In the genomic region with DNA sequence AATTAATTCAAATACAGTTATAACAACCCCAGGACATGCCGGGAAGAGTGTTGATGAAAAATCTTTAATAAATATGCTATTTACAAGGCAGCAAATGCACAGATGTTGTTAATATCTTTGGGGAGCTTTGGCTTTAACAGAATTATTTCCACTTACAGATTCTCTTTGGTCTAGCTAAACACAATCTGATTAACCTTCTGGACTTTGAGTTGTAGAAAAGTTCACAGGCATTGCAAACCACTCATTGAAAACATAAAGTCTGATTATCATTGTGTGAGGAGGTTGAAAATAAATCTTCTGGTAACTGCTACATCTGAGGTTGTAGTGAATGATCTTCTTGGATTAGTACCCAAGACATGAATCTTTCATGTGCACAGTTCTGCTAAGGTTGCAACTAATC, we compare ENCODE assay signal across 27 cellular contexts.
DNase-seq lines count a peak whose midpoint lies in the region; ATAC-seq, FAIRE-seq and TF ChIP-seq lines count a peak whose summit lies in the region.
"Had no signal": no experiment of that assay in that cellular context is flagged by ENCODE, and none has a peak within 500 bp of the region (broad histone marks: within the 10 kb centered on the region; RNA-seq: fewer than 3 reads in every experiment).

No MANE protein-coding gene starts in this region.

- TF ChIP-seq POLR2A in HepG2 (IDR thresholded peaks at IDR 0.05; ENCODE audit: insufficient read depth in 1 of 2, low read depth in 2 of 2, low read length in 2 of 2) = no peak
- no peak for TF ChIP-seq POLR2A in right lobe of liver (IDR thresholded peaks at IDR 0.05)

- no peaks in the 10 kb centered on the region for H4K20me1 ChIP-seq in HepG2 (ENCODE audit: insufficient read depth, low read length)
- H4K20me1 ChIP-seq in astrocyte (ENCODE audit: insufficient read depth, low read length) = no peaks in the 10 kb centered on the region
- H4K20me1 ChIP-seq: BLaER1 had no signal

- H3K4me1 ChIP-seq in liver (ENCODE audit: control insufficient read depth in 4 of 4, insufficient read depth in 4 of 4, low read length in 3 of 4) (no peaks in the 10 kb centered on the region), HepG2 (ENCODE audit: insufficient read depth, low read length) (no peaks in the 10 kb centered on the region), astrocyte (ENCODE audit: insufficient read depth, low read length) (no peaks in the 10 kb centered on the region), right lobe of liver (no peaks in the 10 kb centered on the region)
- H3K4me1 ChIP-seq: BE2C, BLaER1 had no signal

- no peaks in the 10 kb centered on the region for H3K9me3 ChIP-seq in liver (ENCODE audit: control insufficient read depth in 4 of 4, low read length in 3 of 4)
- no peaks in the 10 kb centered on the region for H3K9me3 ChIP-seq in HepG2 (ENCODE audit: low read length)
- no peaks in the 10 kb centered on the region for H3K9me3 ChIP-seq in astrocyte (ENCODE audit: insufficient read depth, low read depth, low read length)
- no peaks in the 10 kb centered on the region for H3K9me3 ChIP-seq in right lobe of liver
- H3K9me3 ChIP-seq: BE2C, BLaER1 had no signal

- POLR2A ChIA-PET in HepG2 (lab: Yijun Ruan, JAX) = no interaction called here

- intact Hi-C loops in HepG2 (cut with micrococcal nuclease; ENCODE audit: unreplicated experiment) = loop anchor here (5.0 kb wide), 1 partner anchor 198 kb away; no protein-coding TSS in a partner anchor
- intact Hi-C loops in right lobe of liver (cut with DNase I) = no loop called here
- intact Hi-C loops in cardiac septum (cut with DNase I) = no loop called here

- CTCF ChIA-PET in HepG2 (lab: Yijun Ruan, JAX; ENCODE audit: low intra/inter-chr PET ratio, low total read pairs) = no interaction called here

- TF ChIP-seq EP300 in HepG2 (IDR thresholded peaks at IDR 0.05; ENCODE audit: low read depth in 2 of 2, low read length in 2 of 2) (no peak), HepG2 (CRISPR knock-in tag; IDR thresholded peaks at IDR 0.05; ENCODE audit: borderline replicate concordance) (no peak)

- TF ChIP-seq CTCF in liver (IDR thresholded peaks at IDR 0.05; ENCODE audit: low read depth, low read length, missing input control) (no peak), HepG2 (CRISPR knock-in tag; IDR thresholded peaks at IDR 0.05) (no peak), astrocyte (IDR thresholded peaks at IDR 0.05; ENCODE audit: insufficient read depth, low read depth, low read length) (no peak), right lobe of liver (IDR thresholded peaks at IDR 0.05) (no peak)

- no peak for DNase-seq in HepG2 (ENCODE audit: low spot score)
- no peak for DNase-seq in astrocyte (ENCODE audit: low read depth)
- DNase-seq in right lobe of liver = no peak
- DNase-seq in cardiac septum (ENCODE audit: low spot score) = no peak
- DNase-seq: 8988T; ACHN; BE2C; C1 segment of cervical spinal cord; CD4-positive, alpha-beta memory T cell; CD4-positive, CD25-positive, alpha-beta regulatory T cell; CD8-positive, alpha-beta memory T cell; COR-L47; DMS 273 treated with DMSO at 0.1 percent for 48 hours; DMS153; DMS53; DMS79; DND-41; EL; GDM1 had no signal

- no peak overlapping the region for H3K4me3 Mint-ChIP-seq in astrocyte (ENCODE audit: unreplicated experiment)
- H3K4me3 Mint-ChIP-seq: CD14-positive monocyte; CD4-positive, alpha-beta memory T cell; CD4-positive, CD25-positive, alpha-beta regulatory T cell; CD8-positive, alpha-beta memory T cell had no signal

- no peaks in the 10 kb centered on the region for H3K27me3 Mint-ChIP-seq in astrocyte (ENCODE audit: low read depth, unreplicated experiment)
- H3K27me3 Mint-ChIP-seq: CD4-positive, alpha-beta memory T cell; CD4-positive, CD25-positive, alpha-beta regulatory T cell had no signal

- H2AFZ ChIP-seq in HepG2 (ENCODE audit: low read length) (no peak overlapping the region), astrocyte (ENCODE audit: low read depth, low read length) (no peak overlapping the region)

- H3K36me3 Mint-ChIP-seq in astrocyte (ENCODE audit: low read depth, unreplicated experiment) = no peaks in the 10 kb centered on the region
- H3K36me3 Mint-ChIP-seq: CD14-positive monocyte; CD4-positive, alpha-beta memory T cell; CD4-positive, CD25-positive, alpha-beta regulatory T cell; CD8-positive, alpha-beta memory T cell had no signal

- no peak overlapping the region for H3K4me2 ChIP-seq in HepG2 (ENCODE audit: low read depth, low read length)
- H3K4me2 ChIP-seq in astrocyte (ENCODE audit: low read length) = no peak overlapping the region
- H3K4me2 ChIP-seq: BLaER1 had no signal

- in situ Hi-C loops in HepG2 (cut with HindIII; ENCODE audit: extremely low pct_ligation_motif_present, low pct_unique_long_range_greater_than_20kb) = no loop called here

- no peaks in the 10 kb centered on the region for H3K9me3 Mint-ChIP-seq in astrocyte (ENCODE audit: unreplicated experiment)
- H3K9me3 Mint-ChIP-seq: CD4-positive, alpha-beta memory T cell had no signal

- TF ChIP-seq RAD21 in liver (IDR thresholded peaks at IDR 0.05) (no peak), HepG2 (CRISPR knock-in tag; IDR thresholded peaks at IDR 0.05) (no peak)

- FAIRE-seq in HepG2 (lab: Jason Lieb, UNC) = no peak
- FAIRE-seq in astrocyte (lab: Jason Lieb, UNC) = peak; percentile 88
- FAIRE-seq: A204.1, GM12878, GM12892, GM18507 had no signal

- H3K27ac ChIP-seq in liver (ENCODE audit: low read depth in 1 of 2, low read length in 2 of 2) = no peak overlapping the region
- H3K27ac ChIP-seq in HepG2 (ENCODE audit: extremely low read length, insufficient read depth, low read length) = no peak overlapping the region
- no peak overlapping the region for H3K27ac ChIP-seq in astrocyte (ENCODE audit: low read depth, low read length)
- no peak overlapping the region for H3K27ac ChIP-seq in right lobe of liver
- H3K27ac ChIP-seq: BLaER1 had no signal

- no peak overlapping the region for H3K4me3 ChIP-seq in liver (ENCODE audit: low read depth in 1 of 3, low read length in 3 of 3)
- no peak overlapping the region for H3K4me3 ChIP-seq in HepG2 (replicated peaks in 1 of 3; ENCODE audit: insufficient read depth in 1 of 3, low read depth in 2 of 3, low read length in 3 of 3)
- H3K4me3 ChIP-seq in astrocyte (ENCODE audit: insufficient read depth, low read depth, low read length) = no peak overlapping the region
- H3K4me3 ChIP-seq in right lobe of liver = no peak overlapping the region
- H3K4me3 ChIP-seq: BLaER1, GM12878 had no signal

- H3K4me1 Mint-ChIP-seq in astrocyte (ENCODE audit: low read depth, unreplicated experiment) = no peaks in the 10 kb centered on the region
- H3K4me1 Mint-ChIP-seq: CD14-positive monocyte; CD4-positive, alpha-beta memory T cell; CD4-positive, CD25-positive, alpha-beta regulatory T cell; CD8-positive, alpha-beta memory T cell had no signal

- no peak for ATAC-seq in HepG2
- ATAC-seq in right lobe of liver = peak; percentile 39 to 63 (median 58)
- ATAC-seq in HG03196 (IDR thresholded peaks at IDR 0.05; ENCODE audit: unreplicated experiment) = no peak
- ATAC-seq: GM12878 had no signal

- no peak overlapping the region for H3K27ac Mint-ChIP-seq in astrocyte (ENCODE audit: unreplicated experiment)
- H3K27ac Mint-ChIP-seq: CD14-positive monocyte; CD4-positive, alpha-beta memory T cell; CD4-positive, CD25-positive, alpha-beta regulatory T cell; CD8-positive, alpha-beta memory T cell had no signal

- H3K36me3 ChIP-seq in liver (ENCODE audit: control insufficient read depth in 4 of 4, insufficient read depth in 3 of 4, low read depth in 1 of 4, low read length in 3 of 4) (no peaks in the 10 kb centered on the region), HepG2 (replicated peaks in 1 of 2; ENCODE audit: control insufficient read depth in 1 of 2, insufficient read depth in 2 of 2, low read length in 2 of 2) (no peaks in the 10 kb centered on the region), astrocyte (ENCODE audit: insufficient read depth, low read length) (no peaks in the 10 kb centered on the region), right lobe of liver (no peaks in the 10 kb centered on the region)
- H3K36me3 ChIP-seq: BE2C, BLaER1 had no signal

- no TSS peak for BruUV-seq in HepG2 (replicated peaks; lab: Mats Ljungman, UMichigan)

- no peaks in the 10 kb centered on the region for H3K79me2 ChIP-seq in HepG2 (ENCODE audit: insufficient read depth, low read length)
- H3K79me2 ChIP-seq in astrocyte (ENCODE audit: insufficient read depth, low read length) = no peaks in the 10 kb centered on the region

- no peak overlapping the region for H3K9ac ChIP-seq in liver (ENCODE audit: low read depth in 1 of 2, low read length in 2 of 2)
- H3K9ac ChIP-seq in HepG2 (ENCODE audit: insufficient read depth, low read depth, low read length) = no peak overlapping the region
- no peak overlapping the region for H3K9ac ChIP-seq in astrocyte (ENCODE audit: low read length)
- H3K9ac ChIP-seq: BLaER1 had no signal

- H3K27me3 ChIP-seq in liver (ENCODE audit: control insufficient read depth in 4 of 4, insufficient read depth in 4 of 4, low read length in 3 of 4) (no peaks in the 10 kb centered on the region), HepG2 (ENCODE audit: control insufficient read depth in 1 of 2, insufficient read depth in 2 of 2, low read length in 2 of 2) (no peaks in the 10 kb centered on the region), astrocyte (ENCODE audit: insufficient read depth, low read length) (no peaks in the 10 kb centered on the region), right lobe of liver (no peaks in the 10 kb centered on the region)

- 87% methylated on average over 1 of the region's 1 CpG for WGBS in liver
- WGBS in HepG2 (ENCODE audit: low lambda C conversion rate) = 5% methylated on average over 1 of the region's 1 CpG
- WGBS in right lobe of liver (ENCODE audit: insufficient coverage, low coverage, low lambda C conversion rate, missing lambda C conversion rate) = 61% methylated on average over 1 of the region's 1 CpG

TF ChIP-seq in liver, 16 proteins besides CTCF, POLR2A, EP300 and RAD21:
- no peak for TF ChIP-seq NR2F2 (IDR thresholded peaks at IDR 0.05)
- TF ChIP-seq YY1 (IDR thresholded peaks at IDR 0.05) = no peak
- peak; percentile 64 to 75 for TF ChIP-seq HNF4A (conservative IDR thresholded peaks at IDR 0.05)
- TF ChIP-seq HNF4G (IDR thresholded peaks at IDR 0.05) = peak; percentile 21
- peak; percentile 40 for TF ChIP-seq SP1 (IDR thresholded peaks at IDR 0.05)

TF ChIP-seq in HepG2, 621 proteins besides CTCF, POLR2A, EP300 and RAD21:
- no peak for TF ChIP-seq PRMT3 (CRISPR knock-in tag; IDR thresholded peaks at IDR 0.05; ENCODE audit: borderline replicate concordance, low read depth)
- TF ChIP-seq ZBTB20 (CRISPR knock-in tag; IDR thresholded peaks at IDR 0.05; ENCODE audit: borderline replicate concordance, low read depth) = no peak
- TF ChIP-seq RCOR2 (CRISPR knock-in tag; IDR thresholded peaks at IDR 0.05) = no peak
- no peak for TF ChIP-seq IKZF1 (IDR thresholded peaks at IDR 0.05)
- TF ChIP-seq SNAI1 (CRISPR knock-in tag; IDR thresholded peaks at IDR 0.05; ENCODE audit: borderline replicate concordance) = no peak
- TF ChIP-seq ZNF496 (CRISPR knock-in tag; IDR thresholded peaks at IDR 0.05; ENCODE audit: insufficient replicate concordance) = no peak
- no peak for TF ChIP-seq ZNF768 (CRISPR knock-in tag; IDR thresholded peaks at IDR 0.05)
- TF ChIP-seq ZNF709 (CRISPR knock-in tag; IDR thresholded peaks at IDR 0.05) = no peak
- TF ChIP-seq ERF (CRISPR knock-in tag; IDR thresholded peaks at IDR 0.05) = no peak

Comparison
In these comparisons a context has a peak if more than half of its experiments do, and no peak if none do; other contexts are left out.
1. ATAC-seq: peak in right lobe of liver (4 of 4); none in HepG2 (single experiment) and HG03196 (single experiment).